9 cellular contexts compared by ENCODE assay signal in the genomic region with DNA sequence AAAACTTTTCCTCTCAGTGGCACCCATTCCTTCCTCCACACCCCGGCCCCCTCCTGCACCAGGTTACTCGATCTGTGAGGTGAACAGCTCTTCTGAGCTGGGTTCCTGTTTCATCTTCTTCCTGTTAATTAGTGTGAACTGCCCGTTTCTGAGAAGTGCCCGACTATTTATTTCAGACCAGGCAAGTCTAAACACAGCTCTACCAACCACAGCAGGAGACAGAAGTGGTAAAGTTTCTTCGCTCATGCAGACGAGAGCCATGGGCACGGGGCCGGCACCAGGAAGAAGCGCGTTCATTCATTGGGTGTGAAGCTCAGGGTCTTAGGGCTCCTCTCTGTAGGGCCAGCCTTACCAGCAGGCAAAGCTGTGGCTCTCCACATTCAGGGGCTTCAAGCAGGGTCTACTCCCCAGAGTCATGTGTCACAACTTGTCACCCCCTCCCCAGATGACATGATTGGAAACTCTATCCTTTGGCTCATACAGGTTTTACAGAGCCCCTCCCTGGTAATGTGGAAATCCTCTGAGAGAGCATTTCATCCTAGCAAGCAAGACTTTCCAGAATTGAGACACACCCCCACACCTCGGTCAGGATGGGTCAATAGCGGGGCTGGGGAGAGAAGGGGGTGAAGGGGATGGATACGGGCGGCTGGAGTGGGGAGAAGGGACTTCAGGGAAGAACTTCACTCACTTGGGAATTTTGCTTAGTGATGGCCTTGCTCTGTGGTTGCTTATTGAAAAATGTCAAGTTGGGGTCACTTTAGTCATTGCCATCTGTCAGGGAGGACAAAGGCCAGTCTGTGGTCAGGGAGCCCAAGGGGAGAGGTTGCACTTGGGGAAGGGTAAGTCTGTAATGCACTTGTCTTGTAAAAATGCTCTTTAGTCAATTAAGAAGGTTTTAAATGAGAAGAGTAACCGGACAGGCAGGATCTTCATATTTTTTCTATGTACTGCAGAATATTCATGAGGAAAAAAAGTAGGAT.
DNase-seq lines count a peak whose midpoint lies in the region; ATAC-seq, FAIRE-seq and TF ChIP-seq lines count a peak whose summit lies in the region.
"Had no signal": no experiment of that assay in that cellular context is flagged by ENCODE, and none has a peak within 500 bp of the region (broad histone marks: within the 10 kb centered on the region; RNA-seq: fewer than 3 reads in every experiment).

No MANE protein-coding gene starts in this region.

- CTCF ChIA-PET in CD8-positive, alpha-beta memory T cell (lab: Charles Lee) = interaction anchor here (0.6 to 8.1 kb wide), 14 partner anchors 8 to 562 kb away, joined by 3 to 236 read pairs (median 4); a partner anchor contains a TSS
- CTCF ChIA-PET in activated CD4-positive, alpha-beta memory T cell treated with anti-CD3 and anti-CD28 coated beads, Interleukin-2, amount 10 ng/mL, durations not matched to agents 7 days and 5 days (lab: Charles Lee) = interaction anchor here (0.6 to 8.9 kb wide), 27 partner anchors 8 to 565 kb away, joined by 3 to 248 read pairs (median 4); no protein-coding TSS in a partner anchor

- TF ChIP-seq CTCF in bronchial epithelial cell (IDR thresholded peaks at IDR 0.05; ENCODE audit: insufficient read depth, low read length, severe bottlenecking) (no peak), nephron progenitor cell (IDR thresholded peaks at IDR 0.05) (no peak)

- peak; percentile 40 for FAIRE-seq in bronchial epithelial cell (lab: Jason Lieb, UNC)

- ATAC-seq in GM18861 (IDR thresholded peaks at IDR 0.05; ENCODE audit: unreplicated experiment) (no peak), HG03175 (IDR thresholded peaks at IDR 0.05; ENCODE audit: unreplicated experiment) (no peak)

- POLR2A ChIA-PET in CD8-positive, alpha-beta memory T cell (lab: Charles Lee) = interaction anchor here (1.0 kb wide), 1 partner anchor 45 kb away, joined by 11 read pairs; no protein-coding TSS in a partner anchor
- POLR2A ChIA-PET in activated CD4-positive, alpha-beta memory T cell treated with anti-CD3 and anti-CD28 coated beads, Interleukin-2, amount 10 ng/mL, durations not matched to agents 7 days and 5 days (lab: Charles Lee) = interaction anchor here (0.9 to 1.4 kb wide), 2 partner anchors 43 to 45 kb away, joined by 3 to 8 read pairs; no protein-coding TSS in a partner anchor

- no peaks in the 10 kb centered on the region for H3K36me3 Mint-ChIP-seq in CD8-positive, alpha-beta memory T cell
- no peaks in the 10 kb centered on the region for H3K36me3 Mint-ChIP-seq in nephron progenitor cell (ENCODE audit: low read depth)
- no peaks in the 10 kb centered on the region for H3K36me3 Mint-ChIP-seq in activated CD4-positive, alpha-beta memory T cell treated with anti-CD3 and anti-CD28 coated beads, Interleukin-2, amount 10 ng/mL, durations not matched to agents 7 days and 5 days (ENCODE audit: low read depth)

- peaks cover 10 to 30% of the 10 kb centered on the region in 2 donors for H3K27me3 Mint-ChIP-seq in CD8-positive, alpha-beta memory T cell
- peaks cover 2% of the 10 kb centered on the region for H3K27me3 Mint-ChIP-seq in nephron progenitor cell (ENCODE audit: low read depth, poor library complexity)
- peaks cover 50% of the 10 kb centered on the region for H3K27me3 Mint-ChIP-seq in activated CD4-positive, alpha-beta memory T cell treated with anti-CD3 and anti-CD28 coated beads, Interleukin-2, amount 10 ng/mL, durations not matched to agents 7 days and 5 days

- H3K27ac Mint-ChIP-seq in CD8-positive, alpha-beta memory T cell = peak overlapping the region in 6 of 8 donors; percentile 5 to 84 (median 42)
- peak overlapping the region; percentile 90 for H3K27ac Mint-ChIP-seq in nephron progenitor cell
- H3K27ac Mint-ChIP-seq in activated CD4-positive, alpha-beta memory T cell treated with anti-CD3 and anti-CD28 coated beads, Interleukin-2, amount 10 ng/mL, durations not matched to agents 7 days and 5 days = no peak overlapping the region

- H3K27me3 ChIP-seq in CD8-positive, alpha-beta memory T cell (ENCODE audit: insufficient read depth, low read length, poor library complexity, severe bottlenecking) = no peaks in the 10 kb centered on the region
- H3K27me3 ChIP-seq in bronchial epithelial cell (ENCODE audit: control insufficient read depth, insufficient read depth, low read length) = no peaks in the 10 kb centered on the region

- H3K9me3 ChIP-seq in CD8-positive, alpha-beta memory T cell (ENCODE audit: low read length) = no peaks in the 10 kb centered on the region

- H3K4me1 Mint-ChIP-seq in CD8-positive, alpha-beta memory T cell = peaks cover 22 to 43% (median 30%) of the 10 kb centered on the region in 3 donors
- H3K4me1 Mint-ChIP-seq in nephron progenitor cell = peaks cover 68% of the 10 kb centered on the region
- H3K4me1 Mint-ChIP-seq in activated CD4-positive, alpha-beta memory T cell treated with anti-CD3 and anti-CD28 coated beads, Interleukin-2, amount 10 ng/mL, durations not matched to agents 7 days and 5 days = peaks cover 22% of the 10 kb centered on the region

- peaks cover 41% of the 10 kb centered on the region for H3K4me1 ChIP-seq in CD8-positive, alpha-beta memory T cell (ENCODE audit: insufficient read depth, low read length)

- peak overlapping the region in 5 of 7 donors; percentile 4 to 74 (median 30) for H3K4me3 Mint-ChIP-seq in CD8-positive, alpha-beta memory T cell
- H3K4me3 Mint-ChIP-seq in nephron progenitor cell = peak overlapping the region; percentile 11
- H3K4me3 Mint-ChIP-seq in activated CD4-positive, alpha-beta memory T cell treated with anti-CD3 and anti-CD28 coated beads, Interleukin-2, amount 10 ng/mL, durations not matched to agents 7 days and 5 days = no peak overlapping the region

- no peak for DNase-seq in CD8-positive, alpha-beta memory T cell
- peak; percentile 39 for DNase-seq in NCI-H2196 (lab: John Stamatoyannopoulos, UW; ENCODE audit: unreplicated experiment)
- DNase-seq in bronchial epithelial cell (ENCODE audit: low read depth) = peak; percentile 81
- DNase-seq in nephron progenitor cell = no peak
- DNase-seq in activated CD4-positive, alpha-beta memory T cell treated with anti-CD3 and anti-CD28 coated beads, Interleukin-2, amount 10 ng/mL, durations not matched to agents 7 days and 5 days = no peak
- no peak for DNase-seq in NCI-H146 treated with DMSO at 0.1 percent for 48 hours (lab: John Stamatoyannopoulos, UW; ENCODE audit: unreplicated experiment)
- DNase-seq: activated CD4-positive, alpha-beta T cell treated with anti-CD3 and anti-CD28 coated beads for 1 hour had no signal

- no peaks in the 10 kb centered on the region for H3K9me3 Mint-ChIP-seq in CD8-positive, alpha-beta memory T cell
- H3K9me3 Mint-ChIP-seq in nephron progenitor cell = no peaks in the 10 kb centered on the region
- H3K9me3 Mint-ChIP-seq in activated CD4-positive, alpha-beta memory T cell treated with anti-CD3 and anti-CD28 coated beads, Interleukin-2, amount 10 ng/mL, durations not matched to agents 7 days and 5 days = no peaks in the 10 kb centered on the region

- H3K27ac ChIP-seq in CD8-positive, alpha-beta memory T cell (ENCODE audit: low read depth, low read length) = no peak overlapping the region

- H3K36me3 ChIP-seq in CD8-positive, alpha-beta memory T cell (ENCODE audit: insufficient read depth, low read length) = no peaks in the 10 kb centered on the region
- no peaks in the 10 kb centered on the region for H3K36me3 ChIP-seq in bronchial epithelial cell (ENCODE audit: control insufficient read depth, insufficient read depth, low read length)

- H3K4me3 ChIP-seq in CD8-positive, alpha-beta memory T cell (ENCODE audit: low read length) = no peak overlapping the region
- H3K4me3 ChIP-seq in bronchial epithelial cell (ENCODE audit: low read depth, low read length) = no peak overlapping the region

Comparison
In these comparisons a context has a peak if more than half of its experiments do, and no peak if none do; other contexts are left out.
1. DNase-seq: peak in NCI-H2196 (single experiment) and bronchial epithelial cell (single experiment); none in CD8-positive, alpha-beta memory T cell (0 of 5), nephron progenitor cell (single experiment), activated CD4-positive, alpha-beta memory T cell treated with anti-CD3 and anti-CD28 coated beads, Interleukin-2, amount 10 ng/mL, durations not matched to agents 7 days and 5 days (single experiment) and NCI-H146 treated with DMSO at 0.1 percent for 48 hours (single experiment).